In the genomic region with DNA sequence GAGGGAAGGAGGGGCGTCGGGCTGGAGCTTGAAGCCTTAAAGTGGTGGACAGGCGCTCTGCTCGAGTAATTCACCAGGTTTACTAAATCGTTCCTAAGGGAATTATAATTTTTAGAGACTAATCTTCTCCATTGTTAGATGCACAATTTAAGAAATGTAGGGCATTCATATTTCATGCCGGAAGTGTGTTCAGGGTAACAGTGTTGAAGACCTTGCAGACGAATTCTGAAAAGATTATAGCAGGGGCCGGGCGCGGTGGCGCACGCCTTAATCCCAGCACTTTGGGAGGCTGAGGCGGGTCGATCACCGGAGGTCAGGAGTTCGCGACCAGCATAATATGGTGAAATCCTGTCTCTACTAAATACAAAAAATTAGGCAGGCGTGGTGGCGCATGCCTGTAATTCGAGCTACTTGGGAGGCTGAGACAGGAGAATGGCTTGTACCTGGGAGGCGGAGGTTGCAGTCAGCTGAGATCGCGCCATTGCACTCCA, we compare ENCODE assay signal across 8 cellular contexts. TPM values are rescaled to one million over a fixed set of nuclear protein-coding genes. Genes with fewer than 3 reads are reported as not detected.
A peak's percentile ranks its signal among the peaks of the same experiment; 100 is the strongest.
DNase-seq lines count a peak whose midpoint lies in the region; TF ChIP-seq lines count a peak whose summit lies in the region.

No MANE protein-coding gene starts in this region.

- TF ChIP-seq POLR2A in ovary (IDR thresholded peaks at IDR 0.05), result no peak

- H3K36me3 ChIP-seq in endodermal cell (ENCODE audit: control insufficient read depth, insufficient read depth, low read length) (peaks cover 62% of the 10 kb centered on the region), ovary (no peaks in the 10 kb centered on the region)

- no peaks in the 10 kb centered on the region for H3K27me3 ChIP-seq in endodermal cell (ENCODE audit: control insufficient read depth, insufficient read depth, low read length, poor library complexity, severe bottlenecking)
- H3K27me3 ChIP-seq in ovary, result no peaks in the 10 kb centered on the region

- H3K9me3 Mint-ChIP-seq in endodermal cell, result peaks cover 3% of the 10 kb centered on the region

- H3K4me3 Mint-ChIP-seq in endodermal cell, result no peak overlapping the region

- H3K4me1 Mint-ChIP-seq in endodermal cell, result no peaks in the 10 kb centered on the region

- TF ChIP-seq EP300 in ovary (IDR thresholded peaks at IDR 0.05), result no peak

- H3K27ac ChIP-seq in endodermal cell (ENCODE audit: low read depth, low read length) (no peak overlapping the region), ovary (no peak overlapping the region)

- peaks cover 32% of the 10 kb centered on the region for H3K36me3 Mint-ChIP-seq in endodermal cell (ENCODE audit: low read depth)

- peaks cover 4% of the 10 kb centered on the region for H3K4me1 ChIP-seq in endodermal cell (ENCODE audit: control insufficient read depth, insufficient read depth, low read length)
- peaks cover 10% of the 10 kb centered on the region for H3K4me1 ChIP-seq in ovary (ENCODE audit: insufficient read depth)

- H3K4me3 ChIP-seq in LNCaP clone FGC (ENCODE audit: low read depth, low read length), result peak overlapping the region; percentile 93
- peak overlapping the region; percentile 97 for H3K4me3 ChIP-seq in endodermal cell (ENCODE audit: low read length)
- H3K4me3 ChIP-seq in ovary, result peak overlapping the region; percentile 88

- WGBS in endodermal cell (ENCODE audit: insufficient coverage in 1 of 2, insufficient read length in 1 of 2), 2 experiments, result 76 to 84% methylated on average over 16 to 23 of the region's 23 CpGs
- 27 to 39% (median 27%) methylated on average over 23 of the region's 23 CpGs for WGBS in ovary, 3 donors

- no peak overlapping the region for H3K27ac Mint-ChIP-seq in endodermal cell

- intact Hi-C loops in ovary (cut with DNase I) (no loop called here), posterior cingulate gyrus (cut with DNase I) (loop anchor here (2.0 kb wide), 1 partner anchor 31 kb away; a partner anchor contains a TSS)

- H3K9ac ChIP-seq in endodermal cell (ENCODE audit: extremely low read depth, low read length, poor library complexity, severe bottlenecking), result no peak overlapping the region

- TF ChIP-seq CTCF in LNCaP clone FGC (IDR thresholded peaks at IDR 0.05; ENCODE audit: control insufficient read depth, extremely low read depth, insufficient read depth) (no peak), endodermal cell (conservative IDR thresholded peaks at IDR 0.05) (no peak), ovary (IDR thresholded peaks at IDR 0.05) (no peak)

- DNase-seq in NCI-H345 treated with DMSO at 0.1 percent for 48 hours (lab: John Stamatoyannopoulos, UW; ENCODE audit: unreplicated experiment), result peak; percentile 59
- DNase-seq in NCI-H345 (lab: John Stamatoyannopoulos, UW), result no peak
- DNase-seq in LNCaP clone FGC (ENCODE audit: low read depth), result no peak
- no peak for DNase-seq in endodermal cell
- peak in 4 of 5 donors; percentile 15 to 57 (median 37) for DNase-seq in ovary
- DNase-seq in posterior cingulate gyrus, result no peak
- no peak for DNase-seq in NCI-H510A treated with DMSO at 0.1 percent for 48 hours (lab: John Stamatoyannopoulos, UW)
- DNase-seq in kidney glomerular epithelial cell (lab: John Stamatoyannopoulos, UW), result no peak

- no peaks in the 10 kb centered on the region for H3K27me3 Mint-ChIP-seq in endodermal cell (ENCODE audit: insufficient read depth)

- H3K9me3 ChIP-seq in endodermal cell (ENCODE audit: control insufficient read depth, low read length) (peaks cover 15% of the 10 kb centered on the region), ovary (no peaks in the 10 kb centered on the region)

RNA-seq across cellular contexts. Expression of a gene that starts 0.4 kb away (rescaled TPM):
- total RNA-seq in endodermal cell (100 to 1,000 TPM; 168 to 246 TPM), ovary (100 to 1,000 TPM in 3 of 7 donors, 10 to 100 TPM in 4; 45.5 to 108 (median 99.9) TPM)
- 152 TPM for polyA plus RNA-seq in endodermal cell (2013, experiment 1 of 2)
- 160 TPM for polyA plus RNA-seq in endodermal cell (2013, experiment 2 of 2)
- polyA plus RNA-seq in ovary, result 100 to 1,000 TPM in 1 of 2 donors, 10 to 100 TPM in 1; 74.0 to 113 TPM

RNA-seq across cellular contexts. Expression of a gene that starts 31.4 kb away (rescaled TPM):
- 10 to 100 TPM; 52.3 to 52.6 TPM for total RNA-seq in endodermal cell
- polyA plus RNA-seq in endodermal cell (2013, experiment 1 of 2), result 34.7 TPM
- polyA plus RNA-seq in endodermal cell (2013, experiment 2 of 2), result 30.8 TPM
- total RNA-seq in ovary, result 10 to 100 TPM; 58.1 to 71.4 (median 65.9) TPM
- 10 to 100 TPM; 31.3 to 47.9 TPM for polyA plus RNA-seq in ovary

RNA-seq across cellular contexts. Expression of a gene that starts 46.1 kb away (rescaled TPM):
- total RNA-seq in endodermal cell (1 to 10 TPM in 1 of 2 donors, under 1 TPM in 1; 0.48 to 1.3 TPM), ovary (1 to 10 TPM in 3 of 7 donors, under 1 TPM in 2, not detected in 2; 0.51 to 4.1 (median 1.2) TPM)
- 0.11 TPM for polyA plus RNA-seq in endodermal cell (2013, experiment 1 of 2)
- not detected for polyA plus RNA-seq in endodermal cell (2013, experiment 2 of 2)
- under 1 TPM; 0.50 to 0.57 TPM for polyA plus RNA-seq in ovary

Comparison
In these comparisons a context has a peak if more than half of its experiments do, and no peak if none do; other contexts are left out.
1. DNase-seq: peak in NCI-H345 treated with DMSO at 0.1 percent for 48 hours (single experiment) and ovary (4 of 5); none in NCI-H345 (single experiment), LNCaP clone FGC (single experiment), endodermal cell (single experiment), posterior cingulate gyrus (0 of 10), NCI-H510A treated with DMSO at 0.1 percent for 48 hours (single experiment) and kidney glomerular epithelial cell (single experiment).
2. Peak in every context shown above with its lines, with median percentiles within 50 percentile points of each other: H3K4me3 ChIP-seq.